Comparison of ENCODE assay signal across 9 cellular contexts in the genomic region with DNA sequence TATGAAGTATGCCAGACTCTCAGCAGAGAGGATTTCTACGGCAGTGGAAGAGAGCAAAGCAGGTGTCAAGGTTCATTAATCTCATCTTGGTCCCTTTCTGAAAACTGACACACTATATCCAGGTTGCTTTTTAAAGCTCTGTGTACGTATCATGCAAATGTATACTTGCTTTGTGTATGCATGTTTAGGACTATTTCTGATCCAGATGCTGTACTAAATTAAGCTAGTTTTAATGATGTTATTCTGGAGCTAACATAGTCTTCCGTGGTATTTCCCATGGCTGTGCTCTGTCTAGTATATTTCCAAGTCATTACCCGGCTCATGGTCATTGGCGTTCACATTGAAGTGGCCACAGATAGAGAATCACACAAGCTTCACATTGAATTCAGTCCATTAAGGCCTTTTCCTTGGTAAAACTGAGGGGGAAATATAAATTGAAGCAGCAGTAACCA. TPM values are rescaled to one million over a fixed set of nuclear protein-coding genes. Genes with fewer than 3 reads are reported as not detected.
DNase-seq lines count a peak whose midpoint lies in the region; ATAC-seq and TF ChIP-seq lines count a peak whose summit lies in the region.
"Had no signal": no experiment of that assay in that cellular context is flagged by ENCODE, and none has a peak within 500 bp of the region (broad histone marks: within the 10 kb centered on the region; RNA-seq: fewer than 3 reads in every experiment).

No MANE protein-coding gene starts in this region.

- peaks cover 17 to 20% of the 10 kb centered on the region in 2 donors for H3K4me1 ChIP-seq in breast epithelium
- H3K4me1 ChIP-seq in psoas muscle, result peaks cover 20% of the 10 kb centered on the region
- H3K4me1 ChIP-seq in right cardiac atrium (ENCODE audit: control insufficient read depth, insufficient read depth, low read length), result peaks cover 4% of the 10 kb centered on the region

- TF ChIP-seq POLR2A in breast epithelium (IDR thresholded peaks at IDR 0.05), result no peak

- WGBS in psoas muscle, 3 donors, result 47 to 57% (median 48%) methylated on average over 5 of the region's 5 CpGs
- WGBS in right cardiac atrium, result 57% methylated on average over 5 of the region's 5 CpGs

- H3K4me3 ChIP-seq in breast epithelium (peak overlapping the region in 1 of 3 donors; percentile 7), psoas muscle (no peak overlapping the region), right cardiac atrium (ENCODE audit: low read length) (no peak overlapping the region)

- peak; percentile 18 for ATAC-seq in HG03354 (IDR thresholded peaks at IDR 0.05; ENCODE audit: poor library complexity, severe bottlenecking, unreplicated experiment)
- no peak for ATAC-seq in psoas muscle
- no peak for ATAC-seq in right cardiac atrium

- no peaks in the 10 kb centered on the region for H3K27me3 ChIP-seq in breast epithelium
- H3K27me3 ChIP-seq in psoas muscle (ENCODE audit: insufficient read depth in 3 of 3, low read length in 2 of 3), result no peaks in the 10 kb centered on the region
- H3K27me3 ChIP-seq in right cardiac atrium (ENCODE audit: control insufficient read depth, insufficient read depth), result no peaks in the 10 kb centered on the region

- H3K27ac ChIP-seq in breast epithelium (peak overlapping the region; percentile 89 to 93), psoas muscle (peak overlapping the region; percentile 63), right cardiac atrium (ENCODE audit: low read length) (no peak overlapping the region)
- H3K27ac ChIP-seq: 22Rv1 had no signal

- H3K9me3 ChIP-seq in breast epithelium (no peaks in the 10 kb centered on the region), psoas muscle (no peaks in the 10 kb centered on the region), right cardiac atrium (ENCODE audit: control insufficient read depth, low read length) (no peaks in the 10 kb centered on the region)

- TF ChIP-seq CTCF in breast epithelium (IDR thresholded peaks at IDR 0.05) (no peak), psoas muscle (IDR thresholded peaks at IDR 0.05) (no peak)

- intact Hi-C loops in breast epithelium (cut with DNase I; ENCODE audit: low total_unique reads) (loop anchor here (2.0 to 10.0 kb wide), 2 partner anchors 53 to 311 kb away; no protein-coding TSS in a partner anchor), psoas muscle (cut with DNase I) (no loop called here), right cardiac atrium (cut with DNase I) (loop anchor here in 2 of 4 donors (10.0 kb wide), 1 partner anchor 111 kb away; no protein-coding TSS in a partner anchor)

- H3K36me3 ChIP-seq in breast epithelium, result no peaks in the 10 kb centered on the region
- no peaks in the 10 kb centered on the region for H3K36me3 ChIP-seq in psoas muscle (ENCODE audit: insufficient read depth in 1 of 2, low read depth in 1 of 2)

- DNase-seq in DMS53 (lab: John Stamatoyannopoulos, UW) (peak; percentile 57), DMS53 treated with DMSO at 0.1 percent for 48 hours (lab: John Stamatoyannopoulos, UW; ENCODE audit: unreplicated experiment) (no peak), breast epithelium (ENCODE audit: low spot score in 2 of 2) (no peak), psoas muscle (no peak), NCI-H146 (lab: John Stamatoyannopoulos, UW) (no peak), glomerular visceral epithelial cell (ENCODE audit: extremely low spot score) (no peak), right cardiac atrium (no peak)

RNA-seq across cellular contexts. Expression of a gene that starts 59.1 kb away (rescaled TPM):
- total RNA-seq in breast epithelium, result 10 to 100 TPM; 61.6 to 83.2 (median 75.7) TPM
- 10 to 100 TPM; 23.4 to 30.7 (median 29.4) TPM for total RNA-seq in psoas muscle
- polyA plus RNA-seq in psoas muscle, result 10 to 100 TPM; 18.4 to 26.5 (median 18.9) TPM
- total RNA-seq in right cardiac atrium, result 10 to 100 TPM; 33.0 to 41.9 (median 38.7) TPM
- polyA plus RNA-seq in right cardiac atrium, result 24.1 TPM
